In the genomic region with DNA sequence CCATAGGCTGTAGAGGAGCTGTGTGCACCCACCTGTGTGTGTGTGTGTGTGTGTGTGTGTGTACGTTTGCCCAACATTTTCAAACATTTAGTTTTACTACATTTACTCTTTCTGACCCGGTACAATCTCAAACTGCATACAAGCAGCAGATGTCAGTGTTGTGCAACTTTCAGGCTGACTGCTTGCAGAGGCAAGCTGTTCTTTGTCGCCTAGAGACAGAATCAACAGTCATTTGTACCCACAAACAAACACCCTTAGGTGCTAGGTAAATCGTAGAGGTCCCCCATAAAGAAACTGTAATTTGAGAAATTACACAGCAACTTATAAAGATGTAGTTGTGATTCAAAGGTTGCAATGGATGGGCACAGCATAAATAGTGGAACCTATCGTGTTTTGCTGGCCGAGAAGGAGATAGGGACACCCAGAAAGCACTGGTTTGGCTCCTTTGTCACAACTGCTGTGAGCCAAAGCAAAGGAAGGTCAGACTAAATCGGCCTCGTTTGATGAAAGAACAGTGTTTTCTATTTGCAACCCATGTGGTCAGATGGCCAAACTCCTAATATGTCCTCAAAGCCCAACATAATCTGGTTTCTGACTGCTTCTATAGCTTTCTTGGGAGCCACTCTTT, we compare ENCODE assay signal across 8 cellular contexts.
DNase-seq lines count a peak whose midpoint lies in the region; ATAC-seq and TF ChIP-seq lines count a peak whose summit lies in the region.

No MANE protein-coding gene starts in this region.

- H3K27me3 ChIP-seq in testis, result no peaks in the 10 kb centered on the region

- no peaks in the 10 kb centered on the region for H3K36me3 Mint-ChIP-seq in activated CD4-positive, alpha-beta T cell treated with anti-CD3 and anti-CD28 coated beads, Interleukin-2, amount 10 ng/mL, durations not matched to agents 24 days and 14 days (ENCODE audit: low read depth)

- H3K27me3 Mint-ChIP-seq in activated CD4-positive, alpha-beta T cell treated with anti-CD3 and anti-CD28 coated beads, Interleukin-2, amount 10 ng/mL, durations not matched to agents 24 days and 14 days, result no peaks in the 10 kb centered on the region

- 29 to 39% methylated on average over 8 of the region's 8 CpGs for WGBS in testis, 2 donors

- H3K4me3 Mint-ChIP-seq in activated CD4-positive, alpha-beta T cell treated with anti-CD3 and anti-CD28 coated beads, Interleukin-2, amount 10 ng/mL, durations not matched to agents 24 days and 14 days, result no peak overlapping the region

- no peak overlapping the region for H3K4me3 ChIP-seq in testis

- no peaks in the 10 kb centered on the region for H3K4me1 ChIP-seq in testis

- no peaks in the 10 kb centered on the region for H3K9me3 Mint-ChIP-seq in activated CD4-positive, alpha-beta T cell treated with anti-CD3 and anti-CD28 coated beads, Interleukin-2, amount 10 ng/mL, durations not matched to agents 24 days and 14 days

- no peak overlapping the region for H3K27ac ChIP-seq in testis

- TF ChIP-seq POLR2A in testis (IDR thresholded peaks at IDR 0.05), result no peak

- no peak overlapping the region for H3K27ac Mint-ChIP-seq in activated CD4-positive, alpha-beta T cell treated with anti-CD3 and anti-CD28 coated beads, Interleukin-2, amount 10 ng/mL, durations not matched to agents 24 days and 14 days

- DNase-seq in NCI-H524 (lab: John Stamatoyannopoulos, UW) (peak; percentile 6 to 56), NCI-H524 treated with DMSO at 0.1 percent for 48 hours (lab: John Stamatoyannopoulos, UW) (no peak), RPMI7951 (ENCODE audit: low read depth) (peak; percentile 21), hippocampal formation (lab: John Stamatoyannopoulos, UW) (peak; percentile 18 to 65), testis (peak; percentile 38), activated gamma-delta T cell (lab: John Stamatoyannopoulos, UW) (no peak)
- no peak for DNase-seq in activated CD4-positive, alpha-beta T cell treated with anti-CD3 and anti-CD28 coated beads, Interleukin-2, amount 10 ng/mL, durations not matched to agents 24 days and 14 days

- TF ChIP-seq CTCF in testis (IDR thresholded peaks at IDR 0.05), result peak; percentile 11 to 22 (median 16)

- intact Hi-C loops in testis (cut with DNase I; ENCODE audit: low total_unique reads), result no loop called here
- intact Hi-C loops in activated CD4-positive, alpha-beta T cell treated with anti-CD3 and anti-CD28 coated beads, Interleukin-2, amount 10 ng/mL, durations not matched to agents 24 days and 14 days (cut with micrococcal nuclease), result no loop called here

- ATAC-seq in HG03097 (IDR thresholded peaks at IDR 0.05; ENCODE audit: low FRiP score, unreplicated experiment), result no peak

- H3K9me3 ChIP-seq in testis, result no peaks in the 10 kb centered on the region

- H3K4me1 Mint-ChIP-seq in activated CD4-positive, alpha-beta T cell treated with anti-CD3 and anti-CD28 coated beads, Interleukin-2, amount 10 ng/mL, durations not matched to agents 24 days and 14 days, result no peaks in the 10 kb centered on the region

- H3K36me3 ChIP-seq in testis (ENCODE audit: low read depth, missing control alignments), result no peaks in the 10 kb centered on the region

Comparison
In these comparisons a context has a peak if more than half of its experiments do, and no peak if none do; other contexts are left out.
1. DNase-seq: peak in NCI-H524 (2 of 2), RPMI7951 (single experiment), hippocampal formation (2 of 2) and testis (single experiment); none in NCI-H524 treated with DMSO at 0.1 percent for 48 hours (single experiment), activated CD4-positive, alpha-beta T cell treated with anti-CD3 and anti-CD28 coated beads, Interleukin-2, amount 10 ng/mL, durations not matched to agents 24 days and 14 days (single experiment) and activated gamma-delta T cell (single experiment).